In the genomic region with DNA sequence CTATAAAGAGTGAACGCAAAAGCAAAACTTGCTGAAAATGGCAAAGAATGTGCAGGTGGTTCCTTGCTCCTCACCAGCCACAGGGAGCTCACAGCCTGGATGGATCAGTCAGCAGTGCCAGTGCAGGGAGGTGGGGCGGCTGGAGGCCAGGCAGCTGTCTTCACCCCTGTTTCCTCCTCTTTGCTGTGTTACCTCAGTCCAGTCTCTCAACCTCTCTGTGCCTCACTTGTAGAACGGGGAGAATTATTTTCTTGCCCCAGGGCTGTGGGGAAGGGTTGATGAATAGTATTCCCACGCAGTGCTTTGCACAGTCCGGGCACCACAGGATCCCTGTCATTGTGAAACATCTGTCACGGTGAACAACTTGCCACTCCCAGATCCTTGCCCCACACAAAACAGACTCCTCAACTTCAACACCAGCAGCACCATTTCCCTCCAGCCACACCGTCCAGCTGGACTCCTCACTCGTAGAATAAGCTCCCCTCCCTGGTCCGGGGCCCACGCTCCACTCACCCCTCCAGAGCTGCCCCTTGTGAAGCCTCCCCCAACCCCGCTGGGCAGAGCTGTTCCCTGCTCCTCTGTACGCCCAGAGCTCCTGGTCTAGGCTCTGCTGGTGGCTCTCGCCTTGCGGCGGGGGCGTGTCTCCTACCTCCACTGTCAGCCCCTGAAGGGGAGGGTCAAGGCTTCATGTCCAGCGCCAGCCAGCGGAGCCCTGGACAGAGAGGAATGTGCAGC, we compare ENCODE assay signal across 31 cellular contexts. TPM values are rescaled to one million over a fixed set of nuclear protein-coding genes. Genes with fewer than 3 reads are reported as not detected.
A peak's percentile ranks its signal among the peaks of the same experiment; 100 is the strongest.
DNase-seq lines count a peak whose midpoint lies in the region; ATAC-seq, FAIRE-seq and TF ChIP-seq lines count a peak whose summit lies in the region.
"Had no signal": no experiment of that assay in that cellular context is flagged by ENCODE, and none has a peak within 500 bp of the region (broad histone marks: within the 10 kb centered on the region; RNA-seq: fewer than 3 reads in every experiment).

No MANE protein-coding gene starts in this region.

- no peaks in the 10 kb centered on the region for H3K36me3 ChIP-seq in heart right ventricle
- H3K36me3 ChIP-seq in bronchial epithelial cell (ENCODE audit: control insufficient read depth, insufficient read depth, low read length): no peaks in the 10 kb centered on the region
- no peaks in the 10 kb centered on the region for H3K36me3 ChIP-seq in spleen

- H3K27ac ChIP-seq in heart right ventricle: no peak overlapping the region
- H3K27ac ChIP-seq in spleen: no peak overlapping the region
- H3K27ac ChIP-seq: HL-60, RWPE1 had no signal

- peaks cover 45% of the 10 kb centered on the region for H3K27me3 Mint-ChIP-seq in nephron progenitor cell (ENCODE audit: low read depth, poor library complexity)
- H3K27me3 Mint-ChIP-seq in chondrocyte (ENCODE audit: low read depth): peaks cover 58% of the 10 kb centered on the region

- H3K4me3 Mint-ChIP-seq in nephron progenitor cell: no peak overlapping the region
- no peak overlapping the region for H3K4me3 Mint-ChIP-seq in chondrocyte (ENCODE audit: unreplicated experiment)
- H3K4me3 Mint-ChIP-seq: CD4-positive, alpha-beta memory T cell; GM23338 had no signal

- H3K4me1 ChIP-seq in heart right ventricle: no peaks in the 10 kb centered on the region
- no peaks in the 10 kb centered on the region for H3K4me1 ChIP-seq in spleen

- WGBS in heart right ventricle, 2 donors: 71 to 73% methylated on average over 18 of the region's 18 CpGs
- 65 to 76% (median 76%) methylated on average over 17 to 18 of the region's 18 CpGs for WGBS in spleen, 5 donors

- intact Hi-C loops in cardiac septum (cut with DNase I) (no loop called here), heart right ventricle (cut with DNase I) (no loop called here), spleen (cut with DNase I; ENCODE audit: low total_unique reads) (no loop called here)

- H3K4me3 ChIP-seq in heart right ventricle (no peak overlapping the region), bronchial epithelial cell (ENCODE audit: low read depth, low read length) (no peak overlapping the region), spleen (no peak overlapping the region)
- H3K4me3 ChIP-seq: GM23338 had no signal

- peak; percentile 60 for FAIRE-seq in bronchial epithelial cell (lab: Jason Lieb, UNC)
- FAIRE-seq: GM18507 had no signal

- H3K9me3 Mint-ChIP-seq in nephron progenitor cell (no peaks in the 10 kb centered on the region), chondrocyte (ENCODE audit: low read depth) (no peaks in the 10 kb centered on the region)
- H3K9me3 Mint-ChIP-seq: CD4-positive, alpha-beta memory T cell; GM23338 had no signal

- peaks cover 0 to 48% (median 37%) of the 10 kb centered on the region in 7 donors for H3K27me3 ChIP-seq in heart right ventricle
- peaks cover 17% of the 10 kb centered on the region for H3K27me3 ChIP-seq in bronchial epithelial cell (ENCODE audit: control insufficient read depth, insufficient read depth, low read length)
- H3K27me3 ChIP-seq in spleen (replicated peaks in 1 of 7): peaks cover 0 to 83% (median 0%) of the 10 kb centered on the region in 7 donors

- ATAC-seq in heart right ventricle: no peak
- ATAC-seq: GM23338, Panc1 had no signal

- no peaks in the 10 kb centered on the region for H3K9me3 ChIP-seq in heart right ventricle
- no peaks in the 10 kb centered on the region for H3K9me3 ChIP-seq in spleen

- H3K36me3 Mint-ChIP-seq in nephron progenitor cell (ENCODE audit: low read depth) (no peaks in the 10 kb centered on the region), chondrocyte (ENCODE audit: low read depth) (no peaks in the 10 kb centered on the region)
- H3K36me3 Mint-ChIP-seq: CD4-positive, alpha-beta memory T cell had no signal

- H3K27ac Mint-ChIP-seq in nephron progenitor cell (no peak overlapping the region), chondrocyte (ENCODE audit: unreplicated experiment) (no peak overlapping the region)
- H3K27ac Mint-ChIP-seq: CD4-positive, alpha-beta memory T cell; GM23338 had no signal

- DNase-seq in cardiac septum (ENCODE audit: low spot score) (peak; percentile 61), heart right ventricle (no peak), bronchial epithelial cell (ENCODE audit: low read depth) (no peak), nephron progenitor cell (peak; percentile 39), spleen (peak; percentile 69), chondrocyte (ENCODE audit: low spot score) (no peak), hypothalamus (lab: John Stamatoyannopoulos, UW) (no peak)
- no peak for DNase-seq in activated CD4-positive, alpha-beta T cell treated with anti-CD3 and anti-CD28 coated beads, Interleukin-2, amount 50 U/mL, for 4 hours
- DNase-seq: 8988T; C1 segment of cervical spinal cord; CD4-positive, alpha-beta memory T cell; COR-L47; DMS53; HCEC 1CT; Kasumi-1; NCI-H1092 treated with DMSO at 0.1 percent for 48 hours; NCI-H146; NCI-H1930; NCI-H2107; NCI-H524 treated with DMSO at 0.1 percent for 48 hours; NCI-H82; NK-92 treated with Interleukin-12 subunit alpha and Interleukin-12 subunit beta, amount 100 ng/mL, for 24 hours; SHP77 treated with DMSO at 0.1 percent for 48 hours had no signal

- TF ChIP-seq CTCF in heart right ventricle (IDR thresholded peaks at IDR 0.05) (no peak), bronchial epithelial cell (IDR thresholded peaks at IDR 0.05; ENCODE audit: insufficient read depth, low read length, severe bottlenecking) (no peak), nephron progenitor cell (IDR thresholded peaks at IDR 0.05) (no peak), spleen (IDR thresholded peaks at IDR 0.05 in 8 of 11, conservative IDR thresholded peaks at IDR 0.05 in 3 of 11) (no peak), chondrocyte (IDR thresholded peaks at IDR 0.05) (no peak)

- H3K4me1 Mint-ChIP-seq in nephron progenitor cell (peaks cover 12% of the 10 kb centered on the region), chondrocyte (ENCODE audit: low read depth) (no peaks in the 10 kb centered on the region)
- H3K4me1 Mint-ChIP-seq: CD4-positive, alpha-beta memory T cell had no signal

- no peak for TF ChIP-seq POLR2A in spleen (IDR thresholded peaks at IDR 0.05)

RNA-seq across cellular contexts. Expression of gene MPPED1, which starts 27.7 kb away (rescaled TPM):
- total RNA-seq in cardiac septum (not detected), heart right ventricle (not detected), bronchial epithelial cell (not detected in 2 replicates), spleen (under 1 TPM in 1 of 7 donors, not detected in 6; 0.13 TPM), chondrocyte (not detected in 3 replicates)
- polyA plus RNA-seq in heart right ventricle (under 1 TPM in 1 of 2 donors, not detected in 1; 0.01 TPM), spleen (under 1 TPM; 0.02 to 0.04 (median 0.03) TPM)
- total RNA-seq: CD4-positive, alpha-beta memory T cell; Daoy; G401; M059J had no signal
- polyA plus RNA-seq: CD4-positive, alpha-beta memory T cell; GM23338 had no signal

Comparison
In these comparisons a context has a peak if more than half of its experiments do, and no peak if none do; other contexts are left out.
1. DNase-seq: peak in cardiac septum (single experiment), nephron progenitor cell (single experiment) and spleen (single experiment); none in heart right ventricle (0 of 2), bronchial epithelial cell (single experiment), chondrocyte (single experiment), activated CD4-positive, alpha-beta T cell treated with anti-CD3 and anti-CD28 coated beads, Interleukin-2, amount 50 U/mL, for 4 hours (0 of 2) and hypothalamus (0 of 51).